ENCODE assay signal across 1 cellular context in genomic region chr3:42129014-42129953, GRCh38.
TF ChIP-seq lines count a peak whose summit lies in the region.

No MANE protein-coding gene starts in this region.

TF ChIP-seq in HepG2, 621 proteins besides CTCF, POLR2A, EP300 and RAD21 (continued from another document):
- TF ChIP-seq ZNF589 (CRISPR knock-in tag; conservative IDR thresholded peaks at IDR 0.05) (no peak), HMGXB3 (CRISPR knock-in tag; IDR thresholded peaks at IDR 0.05; ENCODE audit: borderline replicate concordance) (no peak), RARG (CRISPR knock-in tag; IDR thresholded peaks at IDR 0.05; ENCODE audit: low read depth) (no peak), NR2F2 (IDR thresholded peaks at IDR 0.05; ENCODE audit: borderline replicate concordance, low read depth) (no peak), ZNF720 (CRISPR knock-in tag; IDR thresholded peaks at IDR 0.05) (no peak), ZNF326 (CRISPR knock-in tag; IDR thresholded peaks at IDR 0.05; ENCODE audit: borderline replicate concordance) (no peak), GATAD2A (CRISPR knock-in tag; IDR thresholded peaks at IDR 0.05) (0 out of 2 replicates have a peak, but pooled peaks have one; percentile 4), GMEB1 (CRISPR knock-in tag; IDR thresholded peaks at IDR 0.05; ENCODE audit: borderline replicate concordance) (no peak), ELF1 (CRISPR knock-in tag; IDR thresholded peaks at IDR 0.05) (0 out of 2 replicates have a peak, but pooled peaks have one; percentile 2), SP2 (CRISPR knock-in tag; IDR thresholded peaks at IDR 0.05) (no peak), ZSCAN31 (CRISPR knock-in tag; IDR thresholded peaks at IDR 0.05; ENCODE audit: low read depth) (no peak), BRD4 (CRISPR knock-in tag; IDR thresholded peaks at IDR 0.05) (no peak), E2F2 (CRISPR knock-in tag; IDR thresholded peaks at IDR 0.05; ENCODE audit: borderline replicate concordance) (no peak), ZNF75D (CRISPR knock-in tag; IDR thresholded peaks at IDR 0.05; ENCODE audit: borderline replicate concordance) (no peak), CSRNP2 (CRISPR knock-in tag; conservative IDR thresholded peaks at IDR 0.05; ENCODE audit: low read depth) (no peak), ZMYM3 (CRISPR knock-in tag; IDR thresholded peaks at IDR 0.05) (no peak), ZNF362 (CRISPR knock-in tag; IDR thresholded peaks at IDR 0.05; ENCODE audit: borderline replicate concordance) (no peak), ZNF574 (CRISPR knock-in tag; IDR thresholded peaks at IDR 0.05) (no peak), FOSL1 (CRISPR knock-in tag; IDR thresholded peaks at IDR 0.05; ENCODE audit: borderline replicate concordance) (no peak), RFXAP (CRISPR knock-in tag; IDR thresholded peaks at IDR 0.05; ENCODE audit: borderline replicate concordance) (no peak), CHD4 (IDR thresholded peaks at IDR 0.05; ENCODE audit: borderline replicate concordance, low read length) (no peak), TCF7 (IDR thresholded peaks at IDR 0.05; ENCODE audit: low read depth) (no peak), RFX3 (CRISPR knock-in tag; IDR thresholded peaks at IDR 0.05) (peak; percentile 49), BATF2 (CRISPR knock-in tag; IDR thresholded peaks at IDR 0.05) (no peak), ZXDC (CRISPR knock-in tag; IDR thresholded peaks at IDR 0.05) (no peak), ZBTB7B (CRISPR knock-in tag; IDR thresholded peaks at IDR 0.05) (no peak), GLMP (CRISPR knock-in tag; IDR thresholded peaks at IDR 0.05; ENCODE audit: borderline replicate concordance) (no peak), NR3C1 (CRISPR knock-in tag; IDR thresholded peaks at IDR 0.05) (no peak), ZNF503 (CRISPR knock-in tag; IDR thresholded peaks at IDR 0.05) (no peak), MIER3 (CRISPR knock-in tag; IDR thresholded peaks at IDR 0.05; ENCODE audit: borderline replicate concordance) (no peak), HNRNPK (IDR thresholded peaks at IDR 0.05; ENCODE audit: low read depth, low read length, poor library complexity, severe bottlenecking) (no peak), HDAC2 (CRISPR knock-in tag; IDR thresholded peaks at IDR 0.05) (no peak), TOE1 (CRISPR knock-in tag; IDR thresholded peaks at IDR 0.05) (no peak), TBL1XR1 (IDR thresholded peaks at IDR 0.05; ENCODE audit: borderline replicate concordance, low read length, partially characterized antibody) (no peak), ZNF879 (CRISPR knock-in tag; IDR thresholded peaks at IDR 0.05) (no peak), HIC2 (CRISPR knock-in tag; IDR thresholded peaks at IDR 0.05; ENCODE audit: low read depth) (no peak)
